In the genomic region with DNA sequence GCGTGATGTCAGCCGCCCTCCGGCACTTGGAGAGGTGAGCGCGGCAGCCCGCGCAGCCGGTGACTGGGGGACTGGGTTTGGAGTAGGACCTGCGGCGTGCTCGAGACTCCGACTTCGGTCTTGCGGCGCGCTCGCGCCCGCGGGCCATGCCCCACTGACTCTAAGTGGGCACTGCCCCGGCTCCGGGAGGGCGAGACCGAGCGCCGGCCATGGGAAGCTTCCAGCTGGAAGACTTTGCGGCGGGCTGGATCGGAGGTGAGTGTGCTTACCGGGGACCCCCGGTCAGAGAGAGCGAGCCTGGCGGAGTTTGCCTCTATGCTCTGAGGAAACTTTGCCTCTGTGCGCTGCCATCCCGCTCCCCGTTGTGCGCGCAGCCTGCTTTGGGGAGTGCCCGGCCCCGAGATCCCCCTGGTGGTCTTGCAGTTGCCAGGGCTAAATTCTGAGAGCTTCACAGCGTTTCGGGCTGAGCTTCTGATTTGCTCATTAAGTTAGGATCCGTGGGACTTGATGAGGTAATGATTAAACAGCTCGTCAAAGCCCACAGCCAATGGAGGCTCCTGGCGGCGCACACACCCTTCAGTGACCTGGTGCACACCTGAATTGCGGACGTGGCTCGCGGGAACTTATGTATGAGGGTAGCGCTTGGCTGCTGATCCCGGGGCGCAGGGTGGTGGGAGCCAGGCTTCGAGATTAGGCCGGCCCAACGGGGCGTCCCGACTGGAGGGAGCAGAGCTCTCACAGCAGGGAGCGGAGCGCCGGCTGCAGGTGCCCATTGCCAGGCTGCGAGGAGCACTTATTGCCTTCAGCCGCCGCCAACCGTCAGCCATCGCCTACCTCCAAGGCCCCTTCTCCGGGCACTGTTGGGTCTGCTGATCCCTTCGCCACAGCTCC, we compare ENCODE assay signal across 8 cellular contexts. TPM values are rescaled to one million over a fixed set of nuclear protein-coding genes. Genes with fewer than 3 reads are reported as not detected.
DNase-seq lines count a peak whose midpoint lies in the region; ATAC-seq and TF ChIP-seq lines count a peak whose summit lies in the region.

A gene with protein sequence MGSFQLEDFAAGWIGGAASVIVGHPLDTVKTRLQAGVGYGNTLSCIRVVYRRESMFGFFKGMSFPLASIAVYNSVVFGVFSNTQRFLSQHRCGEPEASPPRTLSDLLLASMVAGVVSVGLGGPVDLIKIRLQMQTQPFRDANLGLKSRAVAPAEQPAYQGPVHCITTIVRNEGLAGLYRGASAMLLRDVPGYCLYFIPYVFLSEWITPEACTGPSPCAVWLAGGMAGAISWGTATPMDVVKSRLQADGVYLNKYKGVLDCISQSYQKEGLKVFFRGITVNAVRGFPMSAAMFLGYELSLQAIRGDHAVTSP (plus strand): TSS at position 25 of the 891 bp plus-strand sequence. CDS start 185 bp downstream, at position 210.

- H3K4me3 ChIP-seq in ascending aorta: peak within 1 kb of the TSS; percentile 40 to 43
- peak within 1 kb of the TSS; percentile 74 for H3K4me3 ChIP-seq in iPS-18c (ENCODE audit: insufficient read depth, low read depth, low read length)
- peak within 1 kb of the TSS in 6 of 8 donors; percentile 18 to 59 (median 24) for H3K4me3 ChIP-seq in spleen

- H3K27ac ChIP-seq in C4-2B: peak within 1 kb of the TSS; percentile 33
- no peak within 1 kb of the TSS for H3K27ac ChIP-seq in ascending aorta
- H3K27ac ChIP-seq in spleen: no peak within 1 kb of the TSS

- no peaks in the 10 kb centered on the region for H3K36me3 ChIP-seq in ascending aorta
- H3K36me3 ChIP-seq in spleen: no peaks in the 10 kb centered on the region

- ATAC-seq in GM19438 (IDR thresholded peaks at IDR 0.05; ENCODE audit: low read depth, unreplicated experiment): peak; percentile 87
- ATAC-seq in HG03520 (IDR thresholded peaks at IDR 0.05; ENCODE audit: unreplicated experiment): no peak
- no peak for ATAC-seq in HG03175 (IDR thresholded peaks at IDR 0.05; ENCODE audit: unreplicated experiment)

- intact Hi-C loops in ascending aorta (cut with DNase I) (no loop called here), spleen (cut with DNase I; ENCODE audit: low total_unique reads) (loop anchor here (5.0 kb wide), 1 partner anchor 273 kb away; no protein-coding TSS in a partner anchor)

- no peaks in the 10 kb centered on the region for H3K27me3 ChIP-seq in ascending aorta
- H3K27me3 ChIP-seq in spleen (replicated peaks in 1 of 7): peaks cover 0 to 74% (median 24%) of the 10 kb centered on the region in 7 donors

- peak; percentile 11 for DNase-seq in NCI-H2029 treated with DMSO at 0.1 percent for 48 hours (lab: John Stamatoyannopoulos, UW)
- no peak for DNase-seq in ascending aorta (ENCODE audit: low spot score in 2 of 2)
- DNase-seq in spleen: peak; percentile 80

- TF ChIP-seq CTCF in C4-2B (conservative IDR thresholded peaks at IDR 0.05) (peak; percentile 90), ascending aorta (IDR thresholded peaks at IDR 0.05) (peak in 2 of 3 experiments; percentile 24 to 42), spleen (IDR thresholded peaks at IDR 0.05 in 8 of 11, conservative IDR thresholded peaks at IDR 0.05 in 3 of 11) (peak in 3 of 11 experiments; percentile 16 to 21 (median 17))

- no peaks in the 10 kb centered on the region for H3K4me1 ChIP-seq in ascending aorta
- H3K4me1 ChIP-seq in spleen: peaks cover 0 to 21% (median 11%) of the 10 kb centered on the region in 6 donors

- WGBS in spleen, 5 donors: 2 to 4% (median 3%) methylated on average over 28 to 68 of the region's 68 CpGs

- TF ChIP-seq POLR2A in spleen (IDR thresholded peaks at IDR 0.05): no peak

- H3K9me3 ChIP-seq in ascending aorta: no peaks in the 10 kb centered on the region
- H3K9me3 ChIP-seq in iPS-18c (ENCODE audit: control insufficient read depth, insufficient read depth, low read length): peaks cover 3% of the 10 kb centered on the region
- peaks cover 0 to 17% (median 12%) of the 10 kb centered on the region in 8 donors for H3K9me3 ChIP-seq in spleen

RNA-seq across cellular contexts. Expression of the gene that starts here (rescaled TPM):
- not detected for total RNA-seq in ascending aorta
- total RNA-seq in spleen: under 1 TPM in 2 of 7 donors, not detected in 5; 0.33 to 0.66 TPM
- under 1 TPM in 1 of 3 donors, not detected in 2; 0.06 TPM for polyA plus RNA-seq in spleen

Comparison
In these comparisons a context has a peak if more than half of its experiments do, and no peak if none do; other contexts are left out.
1. Peak in DNase-seq and H3K4me3 ChIP-seq in spleen; RNA of the gene not detected or under 1 TPM.
2. H3K4me3 ChIP-seq: peak in every context shown above with its lines; median percentile 74 in iPS-18c; 42 in ascending aorta; 24 in spleen.